8 cellular contexts compared by ENCODE assay signal in the genomic region with DNA sequence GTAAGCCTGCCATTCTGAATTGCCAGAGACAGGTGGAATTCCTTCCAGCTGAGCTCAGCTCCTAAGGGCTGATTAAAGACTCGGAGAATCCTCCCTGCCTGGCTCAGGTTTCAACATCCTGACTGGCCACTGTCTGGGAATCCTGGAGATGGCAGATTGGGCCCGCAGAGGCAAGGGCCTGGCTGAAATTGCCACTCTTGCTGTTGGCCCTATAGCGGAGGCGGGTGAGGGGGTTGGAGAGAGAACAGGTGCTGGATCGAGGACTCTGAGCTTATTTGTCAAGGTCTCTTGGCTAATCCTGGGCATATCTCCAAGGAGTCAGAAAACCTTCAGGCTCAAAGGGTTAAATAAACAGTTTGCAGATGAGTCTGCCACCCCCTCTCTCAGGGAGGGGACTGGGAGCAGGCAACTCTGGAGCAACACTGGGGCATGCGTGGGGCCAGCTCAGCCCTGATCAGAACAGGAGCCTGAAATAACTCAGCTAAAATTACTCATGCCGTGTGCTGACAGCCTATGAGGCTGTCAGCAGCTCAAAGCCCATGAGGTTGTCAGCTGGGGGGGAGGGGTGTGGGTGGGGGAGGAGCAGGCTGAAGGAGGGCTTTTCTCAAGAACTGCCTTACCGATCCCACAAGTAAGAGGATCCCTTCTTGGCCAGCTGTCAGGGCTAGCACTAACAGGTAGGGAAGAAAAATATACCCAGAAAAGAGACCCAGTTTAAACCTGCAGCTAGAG. TPM values are rescaled to one million over a fixed set of nuclear protein-coding genes. Genes with fewer than 3 reads are reported as not detected.
DNase-seq lines count a peak whose midpoint lies in the region; ATAC-seq, FAIRE-seq and TF ChIP-seq lines count a peak whose summit lies in the region.

No MANE protein-coding gene starts in this region.

- H3K27me3 ChIP-seq in HL-60 (ENCODE audit: insufficient read depth, poor library complexity, severe bottlenecking) (peaks cover 12% of the 10 kb centered on the region), Panc1 (ENCODE audit: control insufficient read depth, insufficient read depth, low read length) (peaks cover 3% of the 10 kb centered on the region; the same call in 1 of the 2 replicates), esophagus (ENCODE audit: control insufficient read depth in 1 of 2, insufficient read depth in 2 of 2, low read length in 2 of 2) (no peaks in the 10 kb centered on the region)

- 23 to 24% methylated on average over 8 of the region's 8 CpGs for WGBS in esophagus, 2 donors

- intact Hi-C loops in Panc1 (cut with micrococcal nuclease; ENCODE audit: unreplicated experiment) = no loop called here

- peaks cover 37% of the 10 kb centered on the region for H3K4me1 Mint-ChIP-seq in neural crest cell
- H3K4me1 Mint-ChIP-seq in effector memory CD8-positive, alpha-beta T cell (ENCODE audit: low read depth in 2 of 2) = peaks cover 11 to 18% of the 10 kb centered on the region in 2 donors

- peak overlapping the region; percentile 63 for H3K4me3 Mint-ChIP-seq in neural crest cell
- no peak overlapping the region for H3K4me3 Mint-ChIP-seq in effector memory CD8-positive, alpha-beta T cell

- no peak for FAIRE-seq in urothelium cell line (lab: Jason Lieb, UNC)

- no TSS peak for BruUV-seq in Panc1 (replicated peaks; lab: Mats Ljungman, UMichigan)

- H3K27ac ChIP-seq in C4-2B (peak overlapping the region; percentile 63), HL-60 (replicated peaks) (no peak overlapping the region; the same call in 1 of the 2 replicates), Panc1 (ENCODE audit: low read length) (no peak overlapping the region), esophagus (ENCODE audit: low read depth in 2 of 2, low read length in 1 of 2) (peak overlapping the region; percentile 82 to 92)

- TF ChIP-seq CTCF in C4-2B (conservative IDR thresholded peaks at IDR 0.05) = no peak
- no peak for TF ChIP-seq CTCF in HL-60 (IDR thresholded peaks at IDR 0.05; ENCODE audit: insufficient read depth, low read length)
- TF ChIP-seq CTCF in Panc1 (IDR thresholded peaks at IDR 0.05) = no peak
- TF ChIP-seq CTCF in neural crest cell (conservative IDR thresholded peaks at IDR 0.05) = no peak

- DNase-seq in HL-60 (ENCODE audit: low read depth in 1 of 2, low spot score in 1 of 2) = peak; percentile 27 to 62
- DNase-seq in Panc1 (ENCODE audit: low read depth, low spot score) = peak; percentile 88
- no peak for DNase-seq in neural crest cell (ENCODE audit: low read depth, low spot score)
- peak; percentile 83 for DNase-seq in urothelium cell line (ENCODE audit: low spot score)
- no peak for DNase-seq in effector memory CD8-positive, alpha-beta T cell
- DNase-seq in NCI-H1436 treated with DMSO at 0.1 percent for 48 hours (lab: John Stamatoyannopoulos, UW) = no peak

- H3K9me3 Mint-ChIP-seq in neural crest cell = no peaks in the 10 kb centered on the region
- no peaks in the 10 kb centered on the region for H3K9me3 Mint-ChIP-seq in effector memory CD8-positive, alpha-beta T cell

- H3K4me3 ChIP-seq in HL-60 (replicated peaks; ENCODE audit: insufficient read depth, low read length) = no peak overlapping the region
- H3K4me3 ChIP-seq in Panc1 (ENCODE audit: low read depth in 2 of 2, low read length in 2 of 2) = no peak overlapping the region
- no peak overlapping the region for H3K4me3 ChIP-seq in esophagus (ENCODE audit: low read depth in 1 of 2, low read length in 2 of 2)

- H3K4me1 ChIP-seq in Panc1 (ENCODE audit: control insufficient read depth, insufficient read depth, low read length) (peaks cover 28% of the 10 kb centered on the region), esophagus (ENCODE audit: control insufficient read depth in 2 of 2, insufficient read depth in 2 of 2, low read length in 1 of 2) (peaks cover 5 to 15% of the 10 kb centered on the region in 2 donors)

- no peaks in the 10 kb centered on the region for H3K36me3 Mint-ChIP-seq in neural crest cell (ENCODE audit: low read depth)
- peaks cover 11% of the 10 kb centered on the region for H3K36me3 Mint-ChIP-seq in effector memory CD8-positive, alpha-beta T cell (ENCODE audit: insufficient read depth)

- no peaks in the 10 kb centered on the region for H3K9me3 ChIP-seq in Panc1 (ENCODE audit: control insufficient read depth, insufficient read depth, low read depth, low read length)
- H3K9me3 ChIP-seq in esophagus (ENCODE audit: control insufficient read depth in 2 of 2, insufficient read depth in 1 of 2, low read depth in 1 of 2, low read length in 1 of 2) = no peaks in the 10 kb centered on the region

- H3K36me3 ChIP-seq in Panc1 (ENCODE audit: control insufficient read depth, insufficient read depth, low read length) (no peaks in the 10 kb centered on the region), esophagus (ENCODE audit: control insufficient read depth in 2 of 2, insufficient read depth in 2 of 2, low read length in 1 of 2) (peaks cover 0 to 5% of the 10 kb centered on the region in 2 donors)

- peaks cover 46% of the 10 kb centered on the region for H3K27me3 Mint-ChIP-seq in neural crest cell (ENCODE audit: low read depth)
- H3K27me3 Mint-ChIP-seq in effector memory CD8-positive, alpha-beta T cell = peaks cover 48 to 64% of the 10 kb centered on the region in 2 donors

- peak; percentile 74 for ATAC-seq in Panc1
- ATAC-seq in effector memory CD8-positive, alpha-beta T cell (replicated peaks) = no peak

- H3K27ac Mint-ChIP-seq in neural crest cell (ENCODE audit: unreplicated experiment) = no peak overlapping the region
- no peak overlapping the region for H3K27ac Mint-ChIP-seq in effector memory CD8-positive, alpha-beta T cell

- in situ Hi-C loops in Panc1 (cut with HindIII; ENCODE audit: low pct_unique_long_range_greater_than_20kb, low sequenced_read_pairs) = no loop called here

- CTCF ChIA-PET in Panc1 (lab: Charles Lee) = interaction anchor here (0.6 to 1.8 kb wide), 6 partner anchors 15 to 165 kb away, joined by 3 to 8 read pairs (median 4); no protein-coding TSS in a partner anchor

- POLR2A ChIA-PET in Panc1 (lab: Charles Lee) = no interaction called here

RNA-seq across cellular contexts. Expression of gene MFRP, which starts 14.7 kb away (rescaled TPM):
- total RNA-seq in Panc1 (2021; ENCODE audit: unreplicated experiment) = not detected
- polyA plus RNA-seq in Panc1 (2012; ENCODE audit: insufficient read length) = not detected
- not detected for polyA plus RNA-seq in esophagus
- total RNA-seq in neural crest cell = not detected in 2 replicates

RNA-seq across cellular contexts. Expression of gene USP2, which starts 20.3 kb away (rescaled TPM):
- total RNA-seq in Panc1 (2021; ENCODE audit: unreplicated experiment) (3.1 TPM), neural crest cell (3.4 and 3.7 TPM in 2 replicates)
- 2.3 TPM for polyA plus RNA-seq in Panc1 (2012; ENCODE audit: insufficient read length)
- 1 to 10 TPM; 2.1 to 4.9 TPM for polyA plus RNA-seq in esophagus

RNA-seq across cellular contexts. Expression of gene C1QTNF5, which starts 20.5 kb away (rescaled TPM):
- total RNA-seq in Panc1 (2021; ENCODE audit: unreplicated experiment) = not detected
- polyA plus RNA-seq in Panc1 (2012; ENCODE audit: insufficient read length) = not detected
- polyA plus RNA-seq in esophagus = 1 to 10 TPM; 4.8 to 6.7 TPM
- 1.9 and 2.1 TPM in 2 replicates for total RNA-seq in neural crest cell

RNA-seq across cellular contexts. Expression of gene RNF26, which starts 26.9 kb away (rescaled TPM):
- total RNA-seq in Panc1 (2021; ENCODE audit: unreplicated experiment) (69.0 TPM), neural crest cell (47.9 and 51.8 TPM in 2 replicates)
- 58.5 TPM for polyA plus RNA-seq in Panc1 (2012; ENCODE audit: insufficient read length)
- polyA plus RNA-seq in esophagus = 10 to 100 TPM in 1 of 2 donors, 1 to 10 TPM in 1; 7.4 to 16.2 TPM

RNA-seq across cellular contexts. Expression of gene MCAM, which starts 44.3 kb away (rescaled TPM):
- total RNA-seq in Panc1 (2021; ENCODE audit: unreplicated experiment) (27.2 TPM), neural crest cell (61.6 and 66.7 TPM in 2 replicates)
- polyA plus RNA-seq in Panc1 (2012; ENCODE audit: insufficient read length) = 27.9 TPM
- 10 to 100 TPM; 10.3 to 34.4 TPM for polyA plus RNA-seq in esophagus

Comparison
In these comparisons a context has a peak if more than half of its experiments do, and no peak if none do; other contexts are left out.
1. H3K27ac ChIP-seq: peak in C4-2B (single experiment) and esophagus (2 of 2); none in HL-60 (single experiment) and Panc1 (single experiment).
2. DNase-seq: peak in HL-60 (2 of 2), Panc1 (single experiment) and urothelium cell line (single experiment); none in neural crest cell (single experiment), effector memory CD8-positive, alpha-beta T cell (0 of 3) and NCI-H1436 treated with DMSO at 0.1 percent for 48 hours (single experiment).